Comparison of ENCODE assay signal across 21 cellular contexts in the genomic region with DNA sequence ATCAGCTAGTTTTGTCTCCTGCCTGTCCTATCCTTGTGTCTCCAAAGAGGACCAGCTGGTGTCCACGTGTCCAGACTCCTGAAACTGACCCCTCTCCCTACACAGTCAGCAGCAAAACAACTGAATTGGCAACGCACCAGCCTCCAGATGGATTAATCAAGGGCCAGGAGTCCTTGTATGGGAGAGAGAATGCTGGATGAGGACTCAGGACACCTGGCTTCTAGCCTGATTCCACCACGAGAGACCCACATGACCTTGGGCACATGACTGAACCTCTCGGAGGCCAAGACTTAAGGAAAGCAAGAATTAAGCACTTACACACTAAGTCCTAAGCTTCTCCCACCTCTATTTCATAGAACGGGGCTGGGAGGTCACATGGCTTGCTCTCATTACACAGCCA.
DNase-seq lines count a peak whose midpoint lies in the region; ATAC-seq and TF ChIP-seq lines count a peak whose summit lies in the region.
"Had no signal": no experiment of that assay in that cellular context is flagged by ENCODE, and none has a peak within 500 bp of the region (broad histone marks: within the 10 kb centered on the region; RNA-seq: fewer than 3 reads in every experiment).

No MANE protein-coding gene starts in this region.

- no peak for ATAC-seq in GM21737 (IDR thresholded peaks at IDR 0.05; ENCODE audit: unreplicated experiment)
- no peak for ATAC-seq in GM21515 (IDR thresholded peaks at IDR 0.05; ENCODE audit: unreplicated experiment)
- ATAC-seq: activated CD8-positive, alpha-beta T cell treated with anti-CD3 and anti-CD28 coated beads, Interleukin-2, amount 10 ng/mL, durations not matched to agents 7 days and 5 days; activated T-cell treated with anti-CD3 and anti-CD28 coated beads, Interleukin-2, amount 50 U/mL, for 4 hours had no signal

- peak; percentile 16 for DNase-seq in Ammon's horn (ENCODE audit: low spot score)
- DNase-seq in NCI-H524 (lab: John Stamatoyannopoulos, UW): peak; percentile 91 to 94
- peak; percentile 11 for DNase-seq in fibroblast of mammary gland (ENCODE audit: low read depth)
- DNase-seq in pons (ENCODE audit: low spot score): peak; percentile 3
- DNase-seq in osteocyte (ENCODE audit: extremely low spot score, unreplicated experiment): no peak
- no peak for DNase-seq in GM19238 (ENCODE audit: insufficient read length, low spot score)
- DNase-seq: activated CD4-positive, CD25-positive, alpha-beta regulatory T cell; activated CD8-positive, alpha-beta T cell treated with anti-CD3 and anti-CD28 coated beads, Interleukin-2, amount 10 ng/mL, durations not matched to agents 7 days and 5 days; activated naive CD4-positive, alpha-beta T cell treated with anti-CD3 and anti-CD28 coated beads, Interleukin-2, amount 10 ng/mL, durations not matched to agents 7 days and 5 days; activated T-cell treated with anti-CD3 and anti-CD28 coated beads, Interleukin-2, amount 50 U/mL, for 4 hours; aorta; DMS153; effector memory CD4-positive, alpha-beta T cell; KG1; NCI-H2227 treated with DMSO at 0.1 percent for 48 hours; RPMI8226; T-helper 9 cell had no signal

- no peaks in the 10 kb centered on the region for H3K9me3 Mint-ChIP-seq in osteocyte (ENCODE audit: unreplicated experiment)
- H3K9me3 Mint-ChIP-seq: activated naive CD4-positive, alpha-beta T cell treated with anti-CD3 and anti-CD28 coated beads, Interleukin-2, amount 10 ng/mL, durations not matched to agents 7 days and 5 days had no signal

- no peak overlapping the region for H3K4me3 ChIP-seq in fibroblast of mammary gland (ENCODE audit: control insufficient read depth, low read depth, low read length)
- H3K4me3 ChIP-seq: esophagus muscularis mucosa, vagina had no signal

- H3K4me1 Mint-ChIP-seq in osteocyte (ENCODE audit: unreplicated experiment): peaks cover 4% of the 10 kb centered on the region
- H3K4me1 Mint-ChIP-seq: activated naive CD4-positive, alpha-beta T cell treated with anti-CD3 and anti-CD28 coated beads, Interleukin-2, amount 10 ng/mL, durations not matched to agents 7 days and 5 days had no signal

- H3K27me3 Mint-ChIP-seq in osteocyte (ENCODE audit: unreplicated experiment): peaks cover 22% of the 10 kb centered on the region
- H3K27me3 Mint-ChIP-seq: activated naive CD4-positive, alpha-beta T cell treated with anti-CD3 and anti-CD28 coated beads, Interleukin-2, amount 10 ng/mL, durations not matched to agents 7 days and 5 days had no signal

- H3K4me3 Mint-ChIP-seq in osteocyte (ENCODE audit: unreplicated experiment): no peak overlapping the region
- H3K4me3 Mint-ChIP-seq: activated CD8-positive, alpha-beta T cell treated with anti-CD3 and anti-CD28 coated beads, Interleukin-2, amount 10 ng/mL, durations not matched to agents 7 days and 5 days; activated naive CD4-positive, alpha-beta T cell treated with anti-CD3 and anti-CD28 coated beads, Interleukin-2, amount 10 ng/mL, durations not matched to agents 7 days and 5 days; activated T-cell treated with anti-CD3 and anti-CD28 coated beads, Interleukin-2, amount 50 U/mL, for 4 hours had no signal

- no peaks in the 10 kb centered on the region for H3K36me3 Mint-ChIP-seq in osteocyte (ENCODE audit: unreplicated experiment)
- H3K36me3 Mint-ChIP-seq: activated naive CD4-positive, alpha-beta T cell treated with anti-CD3 and anti-CD28 coated beads, Interleukin-2, amount 10 ng/mL, durations not matched to agents 7 days and 5 days had no signal

- no peak overlapping the region for H3K27ac Mint-ChIP-seq in osteocyte (ENCODE audit: unreplicated experiment)
- H3K27ac Mint-ChIP-seq: activated CD8-positive, alpha-beta T cell treated with anti-CD3 and anti-CD28 coated beads, Interleukin-2, amount 10 ng/mL, durations not matched to agents 7 days and 5 days; activated naive CD4-positive, alpha-beta T cell treated with anti-CD3 and anti-CD28 coated beads, Interleukin-2, amount 10 ng/mL, durations not matched to agents 7 days and 5 days had no signal

- TF ChIP-seq CTCF in fibroblast of mammary gland (conservative IDR thresholded peaks at IDR 0.05; ENCODE audit: control insufficient read depth, insufficient read depth, low read depth, low read length) (no peak), osteocyte (IDR thresholded peaks at IDR 0.05) (no peak)

Comparison
In these comparisons a context has a peak if more than half of its experiments do, and no peak if none do; other contexts are left out.
1. DNase-seq: peak in Ammon's horn (single experiment), NCI-H524 (2 of 2), fibroblast of mammary gland (single experiment) and pons (single experiment); none in osteocyte (single experiment) and GM19238 (single experiment).